13 cellular contexts compared by ENCODE assay signal in genomic region chr4:140829825-140830224, GRCh38.
A peak's percentile ranks its signal among the peaks of the same experiment; 100 is the strongest.
DNase-seq lines count a peak whose midpoint lies in the region; ATAC-seq and FAIRE-seq lines count a peak whose summit lies in the region.
"Had no signal": no experiment of that assay in that cellular context is flagged by ENCODE, and none has a peak within 500 bp of the region (broad histone marks: within the 10 kb centered on the region; RNA-seq: fewer than 3 reads in every experiment).

No MANE protein-coding gene starts in this region.

- peaks cover 33 to 47% of the 10 kb centered on the region in 2 donors for H3K4me1 Mint-ChIP-seq in stimulated activated naive B cell treated with anti-CD40 and anti-IgM and Interleukin-4, amounts not matched to agents 10 μg/mL and 1 μg/mL and 100 μg/mL, for 72 hours

- peaks cover 4 to 6% of the 10 kb centered on the region in 2 donors for H3K9me3 Mint-ChIP-seq in stimulated activated naive B cell treated with anti-CD40 and anti-IgM and Interleukin-4, amounts not matched to agents 10 μg/mL and 1 μg/mL and 100 μg/mL, for 72 hours

- H3K27me3 Mint-ChIP-seq in stimulated activated naive B cell treated with anti-CD40 and anti-IgM and Interleukin-4, amounts not matched to agents 10 μg/mL and 1 μg/mL and 100 μg/mL, for 72 hours: no peaks in the 10 kb centered on the region

- ATAC-seq in HG02588 (IDR thresholded peaks at IDR 0.05; ENCODE audit: unreplicated experiment) (peak; percentile 91), HG03280 (IDR thresholded peaks at IDR 0.05; ENCODE audit: unreplicated experiment) (peak; percentile 78), left ventricle myocardium superior (no peak)
- peak; percentile 93 to 95 for ATAC-seq in stimulated activated naive B cell treated with anti-CD40 and anti-IgM and Interleukin-4, amounts not matched to agents 10 μg/mL and 1 μg/mL and 100 μg/mL, for 72 hours (replicated peaks)

- peak; percentile 18 for DNase-seq in GM19239 (ENCODE audit: insufficient read length, low spot score)
- DNase-seq in stimulated activated naive B cell treated with anti-CD40 and anti-IgM and Interleukin-4, amounts not matched to agents 10 μg/mL and 1 μg/mL and 100 μg/mL, for 72 hours: peak; percentile 21
- DNase-seq in left ventricle myocardium superior: no peak
- DNase-seq in UCSD-AML1 (lab: John Stamatoyannopoulos, UW; ENCODE audit: unreplicated experiment): no peak
- DNase-seq in GOT3 (lab: John Stamatoyannopoulos, UW): no peak
- no peak for DNase-seq in NCI-H2107 treated with DMSO at 0.1 percent for 48 hours (lab: John Stamatoyannopoulos, UW; ENCODE audit: unreplicated experiment)
- DNase-seq: activated CD4-positive, CD25-positive, alpha-beta regulatory T cell; IMR-90; SIG-M5; upper lobe of left lung had no signal

- FAIRE-seq in GM19239 (lab: Jason Lieb, UNC): peak; percentile 90
- FAIRE-seq: bronchial epithelial cell had no signal

- H3K27ac Mint-ChIP-seq in stimulated activated naive B cell treated with anti-CD40 and anti-IgM and Interleukin-4, amounts not matched to agents 10 μg/mL and 1 μg/mL and 100 μg/mL, for 72 hours: peak overlapping the region; percentile 43

- peak overlapping the region in 1 of 2 donors; percentile 21 for H3K4me3 Mint-ChIP-seq in stimulated activated naive B cell treated with anti-CD40 and anti-IgM and Interleukin-4, amounts not matched to agents 10 μg/mL and 1 μg/mL and 100 μg/mL, for 72 hours

- intact Hi-C loops in left ventricle myocardium superior (cut with micrococcal nuclease): no loop called here

- H3K36me3 Mint-ChIP-seq in stimulated activated naive B cell treated with anti-CD40 and anti-IgM and Interleukin-4, amounts not matched to agents 10 μg/mL and 1 μg/mL and 100 μg/mL, for 72 hours: peaks cover 4 to 6% of the 10 kb centered on the region in 2 donors

Comparison
In these comparisons a context has a peak if more than half of its experiments do, and no peak if none do; other contexts are left out.
1. DNase-seq: peak in GM19239 (single experiment) and stimulated activated naive B cell treated with anti-CD40 and anti-IgM and Interleukin-4, amounts not matched to agents 10 μg/mL and 1 μg/mL and 100 μg/mL, for 72 hours (single experiment); none in left ventricle myocardium superior (single experiment), UCSD-AML1 (single experiment), GOT3 (single experiment) and NCI-H2107 treated with DMSO at 0.1 percent for 48 hours (single experiment).